Comparison of ENCODE assay signal across 1 cellular context in the genomic region with DNA sequence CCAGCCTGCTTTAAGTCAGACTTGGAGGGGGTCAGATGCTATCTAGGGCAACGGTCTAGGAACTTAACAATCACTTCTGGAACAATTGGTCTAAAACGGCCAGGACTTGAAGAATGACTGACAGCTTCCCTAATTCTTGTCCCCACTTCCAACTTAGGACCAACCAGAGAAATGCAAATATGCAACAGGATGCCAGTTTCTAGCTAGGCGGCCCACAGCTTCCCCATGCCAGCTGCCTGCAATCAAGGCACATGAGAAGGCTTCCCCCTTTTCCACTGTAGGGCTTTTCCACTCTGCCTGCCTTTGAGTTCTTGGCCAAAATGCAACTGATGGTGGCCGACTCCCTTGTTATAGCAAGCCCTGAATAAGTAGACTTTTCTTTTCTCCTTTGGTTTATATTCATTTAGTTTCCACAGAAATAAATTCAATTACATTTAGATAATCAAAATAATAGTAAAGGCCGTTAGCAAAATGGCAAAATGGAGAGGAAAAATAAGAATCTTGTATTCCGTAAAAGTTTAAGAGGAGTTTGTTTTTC.
TF ChIP-seq lines count a peak whose summit lies in the region.

No MANE protein-coding gene starts in this region.

TF ChIP-seq in IMR-90, 13 proteins besides CTCF, POLR2A, EP300 and RAD21:
- TF ChIP-seq RFX5 (IDR thresholded peaks at IDR 0.05; ENCODE audit: low read depth, low read length) (no peak), NFE2L2 (IDR thresholded peaks at IDR 0.05; ENCODE audit: low read depth, low read length) (no peak), CHD1 (IDR thresholded peaks at IDR 0.05; ENCODE audit: low read depth, low read length) (no peak), MAFK (IDR thresholded peaks at IDR 0.05; ENCODE audit: low read depth, low read length) (no peak), BHLHE40 (IDR thresholded peaks at IDR 0.05; ENCODE audit: low read depth, low read length) (no peak), CEBPB (IDR thresholded peaks at IDR 0.05; ENCODE audit: low read depth, low read length) (no peak), RCOR1 (IDR thresholded peaks at IDR 0.05; ENCODE audit: insufficient replicate concordance, low read length) (no peak), SMC3 (IDR thresholded peaks at IDR 0.05; ENCODE audit: low read depth, low read length) (no peak), MXI1 (IDR thresholded peaks at IDR 0.05; ENCODE audit: borderline replicate concordance, low read depth, low read length) (no peak), FOS (IDR thresholded peaks at IDR 0.05; ENCODE audit: low read depth, low read length) (no peak), MAZ (IDR thresholded peaks at IDR 0.05; ENCODE audit: borderline replicate concordance, low read depth, low read length) (no peak)
- TF ChIP-seq, protein P1, sequence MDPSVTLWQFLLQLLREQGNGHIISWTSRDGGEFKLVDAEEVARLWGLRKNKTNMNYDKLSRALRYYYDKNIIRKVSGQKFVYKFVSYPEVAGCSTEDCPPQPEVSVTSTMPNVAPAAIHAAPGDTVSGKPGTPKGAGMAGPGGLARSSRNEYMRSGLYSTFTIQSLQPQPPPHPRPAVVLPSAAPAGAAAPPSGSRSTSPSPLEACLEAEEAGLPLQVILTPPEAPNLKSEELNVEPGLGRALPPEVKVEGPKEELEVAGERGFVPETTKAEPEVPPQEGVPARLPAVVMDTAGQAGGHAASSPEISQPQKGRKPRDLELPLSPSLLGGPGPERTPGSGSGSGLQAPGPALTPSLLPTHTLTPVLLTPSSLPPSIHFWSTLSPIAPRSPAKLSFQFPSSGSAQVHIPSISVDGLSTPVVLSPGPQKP (IDR thresholded peaks at IDR 0.05; ENCODE audit: borderline replicate concordance, low read depth, low read length), result no peak
- TF ChIP-seq, protein P2, sequence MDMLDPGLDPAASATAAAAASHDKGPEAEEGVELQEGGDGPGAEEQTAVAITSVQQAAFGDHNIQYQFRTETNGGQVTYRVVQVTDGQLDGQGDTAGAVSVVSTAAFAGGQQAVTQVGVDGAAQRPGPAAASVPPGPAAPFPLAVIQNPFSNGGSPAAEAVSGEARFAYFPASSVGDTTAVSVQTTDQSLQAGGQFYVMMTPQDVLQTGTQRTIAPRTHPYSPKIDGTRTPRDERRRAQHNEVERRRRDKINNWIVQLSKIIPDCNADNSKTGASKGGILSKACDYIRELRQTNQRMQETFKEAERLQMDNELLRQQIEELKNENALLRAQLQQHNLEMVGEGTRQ (IDR thresholded peaks at IDR 0.05; ENCODE audit: low read depth, low read length), result no peak
